In genomic region chr7:158238616-158239289, GRCh38 we compare ENCODE assay signal across 10 cellular contexts.
"Had no signal": no experiment of that assay in that cellular context is flagged by ENCODE, and none has a peak within 500 bp of the region (broad histone marks: within the 10 kb centered on the region; RNA-seq: fewer than 3 reads in every experiment).

No MANE protein-coding gene starts in this region.

- H3K27me3 ChIP-seq: esophagus squamous epithelium, ovary, testis, upper lobe of left lung had no signal

- H3K4me3 ChIP-seq: esophagus squamous epithelium, lung, ovary, testis had no signal

- H3K36me3 ChIP-seq: esophagus squamous epithelium, ovary, upper lobe of left lung had no signal

- H3K9me3 ChIP-seq: esophagus squamous epithelium, ovary, testis, upper lobe of left lung had no signal

- H3K4me1 ChIP-seq: esophagus squamous epithelium, testis, upper lobe of left lung had no signal

- H3K27ac ChIP-seq: esophagus squamous epithelium, ovary, testis, upper lobe of left lung had no signal

- DNase-seq: activated CD4-positive, alpha-beta T cell treated with anti-CD3 and anti-CD28 coated beads, Interleukin-2, amount 50 U/mL, for 1 hour; activated naive CD4-positive, alpha-beta T cell treated with anti-CD3 and anti-CD28 coated beads, Interleukin-2, amount 10 ng/mL, durations not matched to agents 7 days and 5 days; esophagus squamous epithelium; immature natural killer cell; ovary; stimulated activated naive CD8-positive, alpha-beta T cell treated with anti-CD3 and anti-CD28 coated beads, Interleukin-15, amount 100 ng/mL, for 72 hours; SW 1271 had no signal
